Comparison of ENCODE assay signal across 15 cellular contexts in genomic region chr19:49141352-49141751, GRCh38. TPM values are rescaled to one million over a fixed set of nuclear protein-coding genes. Genes with fewer than 3 reads are reported as not detected.
"Had no signal": no experiment of that assay in that cellular context is flagged by ENCODE, and none has a peak within 500 bp of the region (broad histone marks: within the 10 kb centered on the region; RNA-seq: fewer than 3 reads in every experiment).

No MANE protein-coding gene starts in this region.

- DNase-seq: activated CD4-positive, alpha-beta T cell treated with anti-CD3 and anti-CD28 coated beads, Interleukin-2, amount 50 U/mL, for 48 hours; activated CD4-positive, CD25-positive, alpha-beta regulatory T cell treated with anti-CD3 and anti-CD28 coated beads, Interleukin-2, amount 50 U/mL, for 72 hours; activated effector memory CD4-positive, alpha-beta T cell treated with Interleukin-2 at 50 U/mL for 16 hours; activated naive CD4-positive, alpha-beta T cell treated with anti-CD3 and anti-CD28 coated beads, Interleukin-2, amount 50 U/mL, for 16 hours; body of pancreas; central memory CD4-positive, alpha-beta T cell; mesendoderm; stimulated activated CD4-positive, alpha-beta T cell treated with anti-CD3 and anti-CD28 coated beads, Interleukin-1b, Interleukin-23, amount 100 ng/mL, for 48 hours; stimulated activated naive CD8-positive, alpha-beta T cell treated with anti-CD3 and anti-CD28 coated beads, Interleukin-15, amount 100 ng/mL, for 72 hours; T-helper 9 cell; testis had no signal

- H3K9me3 ChIP-seq: body of pancreas, esophagus muscularis mucosa, testis had no signal

- H3K27me3 ChIP-seq: body of pancreas, esophagus muscularis mucosa, testis had no signal

- H3K27ac Mint-ChIP-seq: stimulated activated naive CD8-positive, alpha-beta T cell treated with anti-CD3 and anti-CD28 coated beads, Interleukin-15, amount 100 ng/mL, for 72 hours had no signal

- H3K36me3 ChIP-seq: esophagus muscularis mucosa had no signal

- H3K9me3 Mint-ChIP-seq: stimulated activated naive CD8-positive, alpha-beta T cell treated with anti-CD3 and anti-CD28 coated beads, Interleukin-15, amount 100 ng/mL, for 72 hours had no signal

- H3K4me3 ChIP-seq: body of pancreas, coronary artery, esophagus muscularis mucosa, testis had no signal

- H3K27ac ChIP-seq: body of pancreas, coronary artery, esophagus muscularis mucosa, testis had no signal

- ATAC-seq: body of pancreas; stimulated activated naive CD8-positive, alpha-beta T cell treated with anti-CD3 and anti-CD28 coated beads, Interleukin-15, amount 100 ng/mL, for 72 hours had no signal

RNA-seq across cellular contexts. Expression of gene HRC, which starts 13.8 kb away (rescaled TPM):
- total RNA-seq: renal cortical epithelial cell had no signal

RNA-seq across cellular contexts. Expression of gene C19orf73, which starts 22.4 kb away (rescaled TPM):
- total RNA-seq: urinary bladder had no signal
